22 cellular contexts compared by ENCODE assay signal in genomic region chr14:80110721-80111120, GRCh38.
"Had no signal": no experiment of that assay in that cellular context is flagged by ENCODE, and none has a peak within 500 bp of the region (broad histone marks: within the 10 kb centered on the region; RNA-seq: fewer than 3 reads in every experiment).

No MANE protein-coding gene starts in this region.

- H3K27me3 ChIP-seq: brain microvascular endothelial cell, colonic mucosa had no signal

- H3K4me3 ChIP-seq: colonic mucosa had no signal

- H3K36me3 ChIP-seq: brain microvascular endothelial cell, colonic mucosa had no signal

- DNase-seq: activated CD4-positive, alpha-beta T cell treated with anti-CD3 and anti-CD28 coated beads for 36 hours; activated CD4-positive, alpha-beta T cell treated with anti-CD3 and anti-CD28 coated beads, Interleukin-2, amount 10 ng/mL, durations not matched to agents 7 days and 5 days; activated CD4-positive, alpha-beta T cell treated with anti-CD3 and anti-CD28 coated beads, Interleukin-2, amount 50 U/mL, for 4 hours; activated CD4-positive, CD25-positive, alpha-beta regulatory T cell; activated CD4-positive, CD25-positive, alpha-beta regulatory T cell treated with anti-CD3 and anti-CD28 coated beads, Interleukin-2, amount 50 U/mL, for 72 hours; activated CD8-positive, alpha-beta memory T cell treated with anti-CD3 and anti-CD28 coated beads for 24 hours; activated CD8-positive, alpha-beta T cell treated with anti-CD3 and anti-CD28 coated beads for 36 hours; activated effector memory CD4-positive, alpha-beta T cell treated with Interleukin-2 at 50 U/mL for 16 hours; activated gamma-delta T cell treated with Interleukin-2 at 50 U/mL for 16 hours; activated naive CD4-positive, alpha-beta T cell treated with anti-CD3 and anti-CD28 coated beads, Interleukin-2, amount 50 U/mL, for 16 hours; activated naive CD4-positive, alpha-beta T cell treated with Interleukin-2 at 50 U/mL for 16 hours; activated T-cell treated with anti-CD3 and anti-CD28 coated beads, Interleukin-2, amount 50 U/mL, for 4 hours; amniotic stem cell; brain microvascular endothelial cell; colonic mucosa; effector CD8-positive, alpha-beta T cell; endodermal cell; foreskin fibroblast; head of caudate nucleus; hippocampal formation; T-helper 17 cell; T1000 had no signal

- H3K27ac ChIP-seq: brain microvascular endothelial cell, colonic mucosa had no signal

- H3K4me1 ChIP-seq: colonic mucosa had no signal

- H3K9me3 ChIP-seq: colonic mucosa had no signal
